ENCODE assay signal across 13 cellular contexts in the genomic region with DNA sequence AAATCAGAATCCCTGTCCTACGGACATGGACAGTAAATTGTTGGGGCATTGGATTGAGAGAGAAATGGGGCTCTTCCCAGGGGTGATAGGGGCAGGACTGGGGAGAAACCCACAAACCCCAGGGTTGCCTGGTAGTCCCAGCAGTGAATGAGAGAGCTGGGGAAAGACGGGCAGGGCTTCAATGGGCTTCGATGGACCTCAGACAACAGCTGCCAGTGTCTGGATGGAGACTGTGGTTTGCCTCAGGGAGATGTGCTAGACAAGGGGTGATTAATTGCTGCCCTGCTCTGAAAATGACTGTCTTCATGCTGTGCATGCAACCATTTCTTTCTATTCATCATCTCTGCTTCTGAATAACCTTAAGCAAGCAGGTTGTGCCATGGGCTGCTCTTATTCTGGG. TPM values are rescaled to one million over a fixed set of nuclear protein-coding genes. Genes with fewer than 3 reads are reported as not detected.
DNase-seq lines count a peak whose midpoint lies in the region; ATAC-seq and TF ChIP-seq lines count a peak whose summit lies in the region.
"Had no signal": no experiment of that assay in that cellular context is flagged by ENCODE, and none has a peak within 500 bp of the region (broad histone marks: within the 10 kb centered on the region; RNA-seq: fewer than 3 reads in every experiment).

No MANE protein-coding gene starts in this region.

- CTCF ChIA-PET in activated naive CD4-positive, alpha-beta T cell treated with anti-CD3 and anti-CD28 coated beads for 36 hours (lab: Charles Lee): no interaction called here
- CTCF ChIA-PET in HEK293 (lab: Yijun Ruan, JAX): interaction anchor here (0.6 to 2.3 kb wide), 5 partner anchors 10 to 243 kb away, joined by 3 to 10 read pairs (median 3); no protein-coding TSS in a partner anchor

- no peaks in the 10 kb centered on the region for H3K9me3 Mint-ChIP-seq in activated naive CD4-positive, alpha-beta T cell treated with anti-CD3 and anti-CD28 coated beads for 36 hours

- no peak overlapping the region for H3K27ac Mint-ChIP-seq in activated naive CD4-positive, alpha-beta T cell treated with anti-CD3 and anti-CD28 coated beads for 36 hours

- no peak for TF ChIP-seq CTCF in HEK293 (tag by site-specific recombination; IDR thresholded peaks at IDR 0.05)

- POLR2A ChIA-PET in HEK293 (lab: Yijun Ruan, JAX): no interaction called here

- H3K4me3 Mint-ChIP-seq in activated naive CD4-positive, alpha-beta T cell treated with anti-CD3 and anti-CD28 coated beads for 36 hours: no peak overlapping the region

- H3K4me3 ChIP-seq in HEK293 (ENCODE audit: low read depth, low read length): no peak overlapping the region
- H3K4me3 ChIP-seq: BLaER1 treated with 17β-estradiol and CSF1 and Interleukin-3, amounts not matched to agents 10 nM and 100 nM had no signal

- H3K4me1 ChIP-seq in HEK293 (ENCODE audit: control insufficient read depth, insufficient read depth, low read length): no peaks in the 10 kb centered on the region

- peaks cover 16% of the 10 kb centered on the region for H3K4me1 Mint-ChIP-seq in activated naive CD4-positive, alpha-beta T cell treated with anti-CD3 and anti-CD28 coated beads for 36 hours (ENCODE audit: low read depth)

- DNase-seq in activated naive CD4-positive, alpha-beta T cell treated with anti-CD3 and anti-CD28 coated beads for 36 hours: peak; percentile 31
- no peak for DNase-seq in activated naive CD4-positive, alpha-beta T cell (lab: John Stamatoyannopoulos, UW)
- DNase-seq in NCI-H146 treated with DMSO at 0.1 percent for 48 hours (lab: John Stamatoyannopoulos, UW; ENCODE audit: unreplicated experiment) (peak; percentile 83), amygdala (lab: John Stamatoyannopoulos, UW) (no peak), Right ventricle myocardium inferior (ENCODE audit: missing footprints) (no peak), DMS79 (lab: John Stamatoyannopoulos, UW) (no peak)
- DNase-seq in stimulated activated CD8-positive, alpha-beta memory T cell treated with anti-CD3 and anti-CD28 coated beads, Interleukin-4, amount 100 ng/mL, for 48 hours: peak; percentile 58
- DNase-seq: activated gamma-delta T cell treated with Interleukin-2 at 50 U/mL for 16 hours; effector CD8-positive, alpha-beta T cell; right cardiac atrium had no signal

- intact Hi-C loops in activated naive CD4-positive, alpha-beta T cell treated with anti-CD3 and anti-CD28 coated beads for 36 hours (cut with micrococcal nuclease): no loop called here
- intact Hi-C loops in Right ventricle myocardium inferior (cut with DNase I): no loop called here

- no peaks in the 10 kb centered on the region for H3K36me3 ChIP-seq in HEK293 (ENCODE audit: control insufficient read depth in 2 of 2, insufficient read depth in 1 of 2, low read length in 2 of 2)
- H3K36me3 ChIP-seq: BLaER1 treated with 17β-estradiol and CSF1 and Interleukin-3, amounts not matched to agents 10 nM and 100 nM had no signal

- H3K9me3 ChIP-seq in HEK293 (ENCODE audit: control insufficient read depth, insufficient read depth, low read depth, low read length): no peaks in the 10 kb centered on the region
- H3K9me3 ChIP-seq: BLaER1 treated with 17β-estradiol and CSF1 and Interleukin-3, amounts not matched to agents 10 nM and 100 nM had no signal

- no peak for ATAC-seq in Right ventricle myocardium inferior
- ATAC-seq: right cardiac atrium, SK-N-SH treated with all-trans-retinoic acid at 6 μM for 48 hours had no signal

- H3K27me3 Mint-ChIP-seq in activated naive CD4-positive, alpha-beta T cell treated with anti-CD3 and anti-CD28 coated beads for 36 hours (ENCODE audit: low read depth): peaks cover 12% of the 10 kb centered on the region

- no peak overlapping the region for H3K27ac ChIP-seq in HEK293 (ENCODE audit: extremely low read depth, low read depth, low read length)
- H3K27ac ChIP-seq: BLaER1 treated with 17β-estradiol and CSF1 and Interleukin-3, amounts not matched to agents 10 nM and 100 nM had no signal

- no peaks in the 10 kb centered on the region for H3K36me3 Mint-ChIP-seq in activated naive CD4-positive, alpha-beta T cell treated with anti-CD3 and anti-CD28 coated beads for 36 hours (ENCODE audit: low read depth)

TF ChIP-seq in HEK293, 187 proteins besides CTCF, POLR2A, EP300 and RAD21:
- no peak for TF ChIP-seq OVOL3 (tag by site-specific recombination; IDR thresholded peaks at IDR 0.05)
- no peak for TF ChIP-seq ZBTB17 (tag by site-specific recombination; IDR thresholded peaks at IDR 0.05)
- peak; percentile 69; the same call in 1 of the 2 replicates for TF ChIP-seq MEIS1 (CRISPR knock-in tag; IDR thresholded peaks at IDR 0.05; ENCODE audit: borderline replicate concordance)
TF ChIP-seq in HEK293: peak in this region for 1.

RNA-seq across cellular contexts. Expression of gene GPR25, which starts 7.4 kb away (rescaled TPM):
- not detected for total RNA-seq in activated naive CD4-positive, alpha-beta T cell treated with anti-CD3 and anti-CD28 coated beads for 36 hours
- not detected for total RNA-seq in Right ventricle myocardium inferior
- total RNA-seq: right cardiac atrium had no signal

RNA-seq across cellular contexts. Expression of gene INAVA, which starts 14.5 kb away (rescaled TPM):
- total RNA-seq in activated naive CD4-positive, alpha-beta T cell treated with anti-CD3 and anti-CD28 coated beads for 36 hours: not detected
- not detected for total RNA-seq in Right ventricle myocardium inferior
- total RNA-seq: right cardiac atrium had no signal

Comparison
In these comparisons a context has a peak if more than half of its experiments do, and no peak if none do; other contexts are left out.
1. DNase-seq: peak in activated naive CD4-positive, alpha-beta T cell treated with anti-CD3 and anti-CD28 coated beads for 36 hours (single experiment), NCI-H146 treated with DMSO at 0.1 percent for 48 hours (single experiment) and stimulated activated CD8-positive, alpha-beta memory T cell treated with anti-CD3 and anti-CD28 coated beads, Interleukin-4, amount 100 ng/mL, for 48 hours (single experiment); none in activated naive CD4-positive, alpha-beta T cell (0 of 4), amygdala (0 of 56), Right ventricle myocardium inferior (single experiment) and DMS79 (single experiment).